In genomic region chr19:23395041-23395721, GRCh38 we compare ENCODE assay signal across 1 cellular context.
A peak's percentile ranks its signal among the peaks of the same experiment; 100 is the strongest.
TF ChIP-seq lines count a peak whose summit lies in the region.

ZNF91 (minus strand) TSS chr19:23395471; CDS start chr19:23395354, 117 bp downstream.

TF ChIP-seq in HepG2, 621 proteins besides CTCF, POLR2A, EP300 and RAD21 (continued from another document and continues in another):
- 0 out of 2 replicates have a peak, but pooled peaks have one; percentile 11 for TF ChIP-seq FOXP4 (CRISPR knock-in tag; IDR thresholded peaks at IDR 0.05)
- TF ChIP-seq ZNF543 (CRISPR knock-in tag; IDR thresholded peaks at IDR 0.05): peak; percentile 75
- TF ChIP-seq HNRNPLL (IDR thresholded peaks at IDR 0.05; ENCODE audit: low read depth, low read length, poor library complexity, severe bottlenecking): peak; percentile 16
- peak; percentile 81; the same call in 1 of the 2 replicates for TF ChIP-seq MXD3 (CRISPR knock-in tag; IDR thresholded peaks at IDR 0.05)
- peak; percentile 57; the same call in 1 of the 2 replicates for TF ChIP-seq AFF4 (CRISPR knock-in tag; IDR thresholded peaks at IDR 0.05)
- 0 out of 2 replicates have a peak, but pooled peaks have one; percentile 46 for TF ChIP-seq XBP1 (CRISPR knock-in tag; IDR thresholded peaks at IDR 0.05)
- TF ChIP-seq, protein P1, sequence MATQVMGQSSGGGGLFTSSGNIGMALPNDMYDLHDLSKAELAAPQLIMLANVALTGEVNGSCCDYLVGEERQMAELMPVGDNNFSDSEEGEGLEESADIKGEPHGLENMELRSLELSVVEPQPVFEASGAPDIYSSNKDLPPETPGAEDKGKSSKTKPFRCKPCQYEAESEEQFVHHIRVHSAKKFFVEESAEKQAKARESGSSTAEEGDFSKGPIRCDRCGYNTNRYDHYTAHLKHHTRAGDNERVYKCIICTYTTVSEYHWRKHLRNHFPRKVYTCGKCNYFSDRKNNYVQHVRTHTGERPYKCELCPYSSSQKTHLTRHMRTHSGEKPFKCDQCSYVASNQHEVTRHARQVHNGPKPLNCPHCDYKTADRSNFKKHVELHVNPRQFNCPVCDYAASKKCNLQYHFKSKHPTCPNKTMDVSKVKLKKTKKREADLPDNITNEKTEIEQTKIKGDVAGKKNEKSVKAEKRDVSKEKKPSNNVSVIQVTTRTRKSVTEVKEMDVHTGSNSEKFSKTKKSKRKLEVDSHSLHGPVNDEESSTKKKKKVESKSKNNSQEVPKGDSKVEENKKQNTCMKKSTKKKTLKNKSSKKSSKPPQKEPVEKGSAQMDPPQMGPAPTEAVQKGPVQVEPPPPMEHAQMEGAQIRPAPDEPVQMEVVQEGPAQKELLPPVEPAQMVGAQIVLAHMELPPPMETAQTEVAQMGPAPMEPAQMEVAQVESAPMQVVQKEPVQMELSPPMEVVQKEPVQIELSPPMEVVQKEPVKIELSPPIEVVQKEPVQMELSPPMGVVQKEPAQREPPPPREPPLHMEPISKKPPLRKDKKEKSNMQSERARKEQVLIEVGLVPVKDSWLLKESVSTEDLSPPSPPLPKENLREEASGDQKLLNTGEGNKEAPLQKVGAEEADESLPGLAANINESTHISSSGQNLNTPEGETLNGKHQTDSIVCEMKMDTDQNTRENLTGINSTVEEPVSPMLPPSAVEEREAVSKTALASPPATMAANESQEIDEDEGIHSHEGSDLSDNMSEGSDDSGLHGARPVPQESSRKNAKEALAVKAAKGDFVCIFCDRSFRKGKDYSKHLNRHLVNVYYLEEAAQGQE (IDR thresholded peaks at IDR 0.05; ENCODE audit: borderline replicate concordance in 1 of 2, low read depth in 1 of 2, low read length in 2 of 2): no peak; a peak in 1 of 4 replicates
- no peak; the same call in 1 of the 2 replicates for TF ChIP-seq CEBPB (IDR thresholded peaks at IDR 0.05; ENCODE audit: borderline replicate concordance, low read depth, low read length)
- TF ChIP-seq RBAK (CRISPR knock-in tag; IDR thresholded peaks at IDR 0.05): no peak
- no peak for TF ChIP-seq ZNF619 (CRISPR knock-in tag; IDR thresholded peaks at IDR 0.05)
- peak; percentile 43; the same call in 1 of the 2 replicates for TF ChIP-seq ZNF441 (CRISPR knock-in tag; IDR thresholded peaks at IDR 0.05; ENCODE audit: borderline replicate concordance)
- TF ChIP-seq, protein P2, sequence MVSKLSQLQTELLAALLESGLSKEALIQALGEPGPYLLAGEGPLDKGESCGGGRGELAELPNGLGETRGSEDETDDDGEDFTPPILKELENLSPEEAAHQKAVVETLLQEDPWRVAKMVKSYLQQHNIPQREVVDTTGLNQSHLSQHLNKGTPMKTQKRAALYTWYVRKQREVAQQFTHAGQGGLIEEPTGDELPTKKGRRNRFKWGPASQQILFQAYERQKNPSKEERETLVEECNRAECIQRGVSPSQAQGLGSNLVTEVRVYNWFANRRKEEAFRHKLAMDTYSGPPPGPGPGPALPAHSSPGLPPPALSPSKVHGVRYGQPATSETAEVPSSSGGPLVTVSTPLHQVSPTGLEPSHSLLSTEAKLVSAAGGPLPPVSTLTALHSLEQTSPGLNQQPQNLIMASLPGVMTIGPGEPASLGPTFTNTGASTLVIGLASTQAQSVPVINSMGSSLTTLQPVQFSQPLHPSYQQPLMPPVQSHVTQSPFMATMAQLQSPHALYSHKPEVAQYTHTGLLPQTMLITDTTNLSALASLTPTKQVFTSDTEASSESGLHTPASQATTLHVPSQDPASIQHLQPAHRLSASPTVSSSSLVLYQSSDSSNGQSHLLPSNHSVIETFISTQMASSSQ (IDR thresholded peaks at IDR 0.05; ENCODE audit: low read depth): no peak
- TF ChIP-seq, protein P2 (CRISPR knock-in tag; IDR thresholded peaks at IDR 0.05; ENCODE audit: borderline replicate concordance): peak; percentile 46; the same call in 1 of the 2 replicates
- TF ChIP-seq ZNF205 (CRISPR knock-in tag; IDR thresholded peaks at IDR 0.05): peak; percentile 47; the same call in 1 of the 2 replicates
- TF ChIP-seq STAT6 (CRISPR knock-in tag; IDR thresholded peaks at IDR 0.05; ENCODE audit: borderline replicate concordance): no peak
- peak; percentile 38; the same call in 1 of the 2 replicates for TF ChIP-seq GATA4 (IDR thresholded peaks at IDR 0.05; ENCODE audit: borderline replicate concordance, low read depth)
- TF ChIP-seq ZNF180 (CRISPR knock-in tag; IDR thresholded peaks at IDR 0.05; ENCODE audit: borderline replicate concordance, low read depth): 0 out of 2 replicates have a peak, but pooled peaks have one; percentile 35
- peak; percentile 67; the same call in 1 of the 2 replicates for TF ChIP-seq ZNF678 (CRISPR knock-in tag; IDR thresholded peaks at IDR 0.05)
- peak; percentile 94; the same call in 1 of the 2 replicates for TF ChIP-seq PAX8 (CRISPR knock-in tag; IDR thresholded peaks at IDR 0.05; ENCODE audit: borderline replicate concordance)
- TF ChIP-seq KMT2A (CRISPR knock-in tag; IDR thresholded peaks at IDR 0.05): peak; percentile 93
- no peak for TF ChIP-seq ZNF749 (CRISPR knock-in tag; IDR thresholded peaks at IDR 0.05; ENCODE audit: borderline replicate concordance)
- no peak for TF ChIP-seq ZMAT5 (CRISPR knock-in tag; IDR thresholded peaks at IDR 0.05; ENCODE audit: borderline replicate concordance, low read depth)
- peak; percentile 79; the same call in 1 of the 2 replicates for TF ChIP-seq MTERF4 (CRISPR knock-in tag; IDR thresholded peaks at IDR 0.05)
- TF ChIP-seq ZNF780A (CRISPR knock-in tag; IDR thresholded peaks at IDR 0.05): no peak
- no peak for TF ChIP-seq ZNF530 (CRISPR knock-in tag; IDR thresholded peaks at IDR 0.05; ENCODE audit: low read depth)
- TF ChIP-seq, protein P3, sequence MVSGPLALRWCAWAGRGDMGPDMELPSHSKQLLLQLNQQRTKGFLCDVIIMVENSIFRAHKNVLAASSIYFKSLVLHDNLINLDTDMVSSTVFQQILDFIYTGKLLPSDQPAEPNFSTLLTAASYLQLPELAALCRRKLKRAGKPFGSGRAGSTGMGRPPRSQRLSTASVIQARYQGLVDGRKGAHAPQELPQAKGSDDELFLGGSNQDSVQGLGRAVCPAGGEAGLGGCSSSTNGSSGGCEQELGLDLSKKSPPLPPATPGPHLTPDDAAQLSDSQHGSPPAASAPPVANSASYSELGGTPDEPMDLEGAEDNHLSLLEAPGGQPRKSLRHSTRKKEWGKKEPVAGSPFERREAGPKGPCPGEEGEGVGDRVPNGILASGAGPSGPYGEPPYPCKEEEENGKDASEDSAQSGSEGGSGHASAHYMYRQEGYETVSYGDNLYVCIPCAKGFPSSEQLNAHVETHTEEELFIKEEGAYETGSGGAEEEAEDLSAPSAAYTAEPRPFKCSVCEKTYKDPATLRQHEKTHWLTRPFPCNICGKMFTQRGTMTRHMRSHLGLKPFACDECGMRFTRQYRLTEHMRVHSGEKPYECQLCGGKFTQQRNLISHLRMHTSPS (CRISPR knock-in tag; IDR thresholded peaks at IDR 0.05; ENCODE audit: low read depth): no peak
- TF ChIP-seq MAF1 (CRISPR knock-in tag; IDR thresholded peaks at IDR 0.05; ENCODE audit: borderline replicate concordance): peak; percentile 86; the same call in 1 of the 2 replicates
- TF ChIP-seq, protein P4, sequence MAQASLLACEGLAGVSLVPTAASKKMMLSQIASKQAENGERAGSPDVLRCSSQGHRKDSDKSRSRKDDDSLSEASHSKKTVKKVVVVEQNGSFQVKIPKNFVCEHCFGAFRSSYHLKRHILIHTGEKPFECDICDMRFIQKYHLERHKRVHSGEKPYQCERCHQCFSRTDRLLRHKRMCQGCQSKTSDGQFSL (CRISPR knock-in tag; IDR thresholded peaks at IDR 0.05): no peak
- TF ChIP-seq TBX2 (CRISPR knock-in tag; IDR thresholded peaks at IDR 0.05; ENCODE audit: borderline replicate concordance): peak; percentile 77
